In the genomic region with DNA sequence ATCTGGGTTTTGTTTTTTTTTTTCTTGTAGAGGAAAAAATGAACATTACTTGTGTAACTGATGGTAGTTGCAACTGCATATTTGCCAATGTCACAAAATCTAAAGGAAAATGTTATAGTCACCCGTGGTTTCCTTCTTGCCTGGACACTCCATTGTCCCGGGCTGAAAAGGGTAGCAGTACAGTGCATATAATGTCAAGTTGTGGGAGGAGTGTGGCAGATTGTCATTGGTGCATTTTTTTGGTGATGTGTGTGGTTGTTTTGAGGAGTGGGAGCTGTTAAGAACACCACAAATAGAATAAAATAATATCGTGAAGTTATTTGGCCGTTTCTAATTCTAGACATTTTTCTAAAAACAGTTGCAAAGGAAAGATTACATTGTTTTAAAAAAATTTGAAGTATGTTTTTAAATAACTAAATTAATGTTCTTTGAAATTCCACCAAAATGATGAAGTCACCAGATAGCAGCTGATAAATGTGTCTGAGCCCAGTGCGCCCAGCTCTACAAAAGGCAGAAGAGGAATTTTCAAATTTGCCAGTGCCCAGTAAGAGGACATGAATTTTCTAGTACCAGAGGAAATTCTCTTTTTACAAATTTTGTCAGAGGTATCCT, we compare ENCODE assay signal across 8 cellular contexts. TPM values are rescaled to one million over a fixed set of nuclear protein-coding genes. Genes with fewer than 3 reads are reported as not detected.
DNase-seq lines count a peak whose midpoint lies in the region; ATAC-seq, FAIRE-seq and TF ChIP-seq lines count a peak whose summit lies in the region.

No MANE protein-coding gene starts in this region.

- peak overlapping the region; percentile 91 for H3K9ac ChIP-seq in NT2/D1 (ENCODE audit: insufficient read length, low read depth)
- H3K9ac ChIP-seq in mucosa of rectum (ENCODE audit: low read depth in 1 of 2, low read length in 2 of 2), result peak overlapping the region; percentile 48 to 67

- H3K27me3 ChIP-seq in NT2/D1 (ENCODE audit: insufficient read depth, insufficient read length) (peaks cover 15% of the 10 kb centered on the region), mucosa of rectum (ENCODE audit: control insufficient read depth in 2 of 2, insufficient read depth in 2 of 2, low read length in 2 of 2) (peaks cover 0 to 2% of the 10 kb centered on the region in 2 donors)

- peak overlapping the region; percentile 81 for H3K4me3 Mint-ChIP-seq in chondrocyte (ENCODE audit: unreplicated experiment)

- peak overlapping the region; percentile 91 for H3K4me3 ChIP-seq in GM08714 (ENCODE audit: low read length)
- peak overlapping the region; percentile 69 for H3K4me3 ChIP-seq in NT2/D1 (ENCODE audit: insufficient read length, low read depth)
- peak overlapping the region; percentile 69 to 80 for H3K4me3 ChIP-seq in mucosa of rectum (ENCODE audit: low read length in 2 of 2)

- H3K27ac ChIP-seq in mucosa of rectum (ENCODE audit: low read depth in 2 of 2, low read length in 2 of 2), result peak overlapping the region in 1 of 2 donors; percentile 66

- no peak for FAIRE-seq in D721Med (lab: Jason Lieb, UNC)

- peaks cover 76% of the 10 kb centered on the region for H3K4me1 Mint-ChIP-seq in chondrocyte (ENCODE audit: low read depth)

- H3K4me1 ChIP-seq in NT2/D1 (ENCODE audit: insufficient read depth, insufficient read length), result peaks cover 2% of the 10 kb centered on the region
- peaks cover 2 to 8% of the 10 kb centered on the region in 2 donors for H3K4me1 ChIP-seq in mucosa of rectum (ENCODE audit: control insufficient read depth in 2 of 2, insufficient read depth in 2 of 2, low read length in 2 of 2)

- DNase-seq in NT2/D1 (ENCODE audit: low read depth, low spot score) (no peak), chondrocyte (ENCODE audit: low spot score) (no peak), D721Med (ENCODE audit: insufficient read length, low spot score) (no peak)

- H3K36me3 Mint-ChIP-seq in chondrocyte (ENCODE audit: low read depth), result no peaks in the 10 kb centered on the region

- ATAC-seq in GM18873 (IDR thresholded peaks at IDR 0.05; ENCODE audit: low FRiP score, unreplicated experiment) (no peak), GM18909 (IDR thresholded peaks at IDR 0.05; ENCODE audit: poor library complexity, unreplicated experiment) (no peak), HG02884 (IDR thresholded peaks at IDR 0.05; ENCODE audit: unreplicated experiment) (no peak)

- H3K9me3 Mint-ChIP-seq in chondrocyte (ENCODE audit: low read depth), result no peaks in the 10 kb centered on the region

- peak overlapping the region; percentile 84 for H3K27ac Mint-ChIP-seq in chondrocyte (ENCODE audit: unreplicated experiment)

- H3K27me3 Mint-ChIP-seq in chondrocyte (ENCODE audit: low read depth), result no peaks in the 10 kb centered on the region

- H3K9me3 ChIP-seq in NT2/D1 (ENCODE audit: insufficient read depth, low read length), result no peaks in the 10 kb centered on the region
- H3K9me3 ChIP-seq in mucosa of rectum (ENCODE audit: control insufficient read depth in 2 of 2, low read length in 2 of 2), result no peaks in the 10 kb centered on the region

- no peak for TF ChIP-seq CTCF in chondrocyte (IDR thresholded peaks at IDR 0.05)
- TF ChIP-seq CTCF in D721Med (IDR thresholded peaks at IDR 0.05; ENCODE audit: insufficient read depth, missing control alignments), result no peak

- H3K36me3 ChIP-seq in NT2/D1 (ENCODE audit: insufficient read depth, insufficient read length, low read length), result no peaks in the 10 kb centered on the region
- no peaks in the 10 kb centered on the region for H3K36me3 ChIP-seq in mucosa of rectum (ENCODE audit: control insufficient read depth in 2 of 2, insufficient read depth in 2 of 2, low read length in 2 of 2)

RNA-seq across cellular contexts. Expression of a gene that starts 1.3 kb away (rescaled TPM):
- total RNA-seq in chondrocyte, result 69.7 to 71.7 TPM (median 69.8 TPM) in 3 replicates

RNA-seq across cellular contexts. Expression of a gene that starts 33.2 kb away (rescaled TPM):
- total RNA-seq in chondrocyte, result 13.5 to 16.0 TPM (median 15.7 TPM) in 3 replicates
